In genomic region chr12:111405149-111405855, GRCh38 we compare ENCODE assay signal across 8 cellular contexts. TPM values are rescaled to one million over a fixed set of nuclear protein-coding genes. Genes with fewer than 3 reads are reported as not detected.
DNase-seq lines count a peak whose midpoint lies in the region; ATAC-seq lines count a peak whose summit lies in the region.

No MANE protein-coding gene starts in this region.

- ATAC-seq in GM19324 (IDR thresholded peaks at IDR 0.05; ENCODE audit: low FRiP score, unreplicated experiment) (peak; percentile 72), HG03457 (IDR thresholded peaks at IDR 0.05; ENCODE audit: unreplicated experiment) (peak; percentile 38), left colon (peak; percentile 85)

- DNase-seq in C1 segment of cervical spinal cord (lab: John Stamatoyannopoulos, UW): peak; percentile 47 to 97 (median 86)
- peak; percentile 76 to 93 for DNase-seq in NCI-H524 (lab: John Stamatoyannopoulos, UW)
- peak; percentile 99 to 100 for DNase-seq in activated CD4-positive, alpha-beta T cell treated with anti-CD3 and anti-CD28 coated beads for 4 hours
- DNase-seq in left colon: peak; percentile 95 to 99
- DNase-seq in stimulated activated CD4-positive, alpha-beta T cell treated with anti-CD3 and anti-CD28 coated beads, Interleukin-1b, Interleukin-23, amount 100 ng/mL, for 48 hours: peak; percentile 99

- H3K27ac ChIP-seq in cingulate gyrus (ENCODE audit: low read depth, low read length): peak overlapping the region; percentile 54

- intact Hi-C loops in left colon (cut with DNase I, micrococcal nuclease): no loop called here

RNA-seq across cellular contexts. Expression of gene SH2B3, which starts 0.4 kb away (rescaled TPM):
- total RNA-seq in left colon: 10 to 100 TPM; 22.9 to 27.1 TPM

RNA-seq across cellular contexts. Expression of gene PHETA1, which starts 36.4 kb away (rescaled TPM):
- total RNA-seq in left colon: 10 to 100 TPM; 27.9 to 39.1 TPM

Comparison
In these comparisons a context has a peak if more than half of its experiments do, and no peak if none do; other contexts are left out.
1. Peak in every context shown above with its lines: DNase-seq, ATAC-seq and H3K27ac ChIP-seq.